In the genomic region with DNA sequence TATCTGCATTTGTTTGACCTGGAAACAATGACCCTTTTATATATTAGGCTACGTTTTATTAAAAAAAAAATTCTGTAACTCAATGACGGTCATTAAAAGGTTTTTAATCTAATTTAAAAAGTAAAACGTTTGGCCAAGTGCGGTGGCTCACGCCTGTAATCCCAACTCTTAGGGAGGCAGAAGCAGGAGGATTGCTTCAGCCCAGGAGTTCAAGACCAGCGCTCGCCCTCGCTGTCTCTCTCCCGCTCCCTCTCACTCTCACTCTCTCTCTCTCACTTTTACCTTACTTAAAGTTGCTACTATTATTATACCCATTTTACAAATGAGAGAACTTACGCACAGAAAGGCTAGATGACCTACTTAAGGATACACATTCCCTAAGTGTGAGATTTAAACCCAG, we compare ENCODE assay signal across 8 cellular contexts. TPM values are rescaled to one million over a fixed set of nuclear protein-coding genes. Genes with fewer than 3 reads are reported as not detected.
DNase-seq lines count a peak whose midpoint lies in the region; ATAC-seq and TF ChIP-seq lines count a peak whose summit lies in the region.

No MANE protein-coding gene starts in this region.

- H3K27ac ChIP-seq in left lung (peak overlapping the region; percentile 82 to 91), testis (peak overlapping the region; percentile 84 to 89)

- no peak for ATAC-seq in activated naive CD8-positive, alpha-beta T cell treated with anti-CD3 and anti-CD28 coated beads, Interleukin-2, amount 10 ng/mL, durations not matched to agents 7 days and 5 days (ENCODE audit: low read depth)
- no peak for ATAC-seq in left lung
- no peak for ATAC-seq in HG03045 (IDR thresholded peaks at IDR 0.05; ENCODE audit: unreplicated experiment)
- no peak for ATAC-seq in HG03442 (IDR thresholded peaks at IDR 0.05; ENCODE audit: unreplicated experiment)

- 36 to 41% methylated on average over 10 of the region's 10 CpGs for WGBS in testis, 2 donors

- H3K27me3 Mint-ChIP-seq in activated CD4-positive, alpha-beta T cell treated with anti-CD3 and anti-CD28 coated beads, Interleukin-2, amount 10 ng/mL, durations not matched to agents 7 days and 5 days: no peaks in the 10 kb centered on the region
- H3K27me3 Mint-ChIP-seq in activated naive CD8-positive, alpha-beta T cell treated with anti-CD3 and anti-CD28 coated beads, Interleukin-2, amount 10 ng/mL, durations not matched to agents 7 days and 5 days: no peaks in the 10 kb centered on the region

- peaks cover 7 to 25% of the 10 kb centered on the region in 2 donors for H3K4me1 ChIP-seq in left lung
- peaks cover 8% of the 10 kb centered on the region for H3K4me1 ChIP-seq in testis

- H3K4me3 ChIP-seq in left lung: peak overlapping the region; percentile 69 to 78
- H3K4me3 ChIP-seq in testis: peak overlapping the region; percentile 75 to 88

- TF ChIP-seq POLR2A in testis (IDR thresholded peaks at IDR 0.05): no peak

- peak overlapping the region; percentile 90 for H3K4me3 Mint-ChIP-seq in activated CD4-positive, alpha-beta T cell treated with anti-CD3 and anti-CD28 coated beads, Interleukin-2, amount 10 ng/mL, durations not matched to agents 7 days and 5 days
- H3K4me3 Mint-ChIP-seq in activated naive CD8-positive, alpha-beta T cell treated with anti-CD3 and anti-CD28 coated beads, Interleukin-2, amount 10 ng/mL, durations not matched to agents 7 days and 5 days: peak overlapping the region; percentile 99

- no peaks in the 10 kb centered on the region for H3K27me3 ChIP-seq in left lung
- no peaks in the 10 kb centered on the region for H3K27me3 ChIP-seq in testis

- H3K36me3 Mint-ChIP-seq in activated CD4-positive, alpha-beta T cell treated with anti-CD3 and anti-CD28 coated beads, Interleukin-2, amount 10 ng/mL, durations not matched to agents 7 days and 5 days (ENCODE audit: low read depth): peaks cover 14% of the 10 kb centered on the region
- H3K36me3 Mint-ChIP-seq in activated naive CD8-positive, alpha-beta T cell treated with anti-CD3 and anti-CD28 coated beads, Interleukin-2, amount 10 ng/mL, durations not matched to agents 7 days and 5 days: peaks cover 6% of the 10 kb centered on the region

- H3K4me1 Mint-ChIP-seq in activated CD4-positive, alpha-beta T cell treated with anti-CD3 and anti-CD28 coated beads, Interleukin-2, amount 10 ng/mL, durations not matched to agents 7 days and 5 days: peaks cover 42% of the 10 kb centered on the region
- peaks cover 27% of the 10 kb centered on the region for H3K4me1 Mint-ChIP-seq in activated naive CD8-positive, alpha-beta T cell treated with anti-CD3 and anti-CD28 coated beads, Interleukin-2, amount 10 ng/mL, durations not matched to agents 7 days and 5 days

- intact Hi-C loops in left lung (cut with DNase I) (no loop called here), testis (cut with DNase I; ENCODE audit: low total_unique reads) (no loop called here)

- CTCF ChIA-PET in activated CD4-positive, alpha-beta T cell treated with anti-CD3 and anti-CD28 coated beads, Interleukin-2, amount 10 ng/mL, durations not matched to agents 7 days and 5 days (lab: Charles Lee): interaction anchor here (1.0 to 2.7 kb wide), 2 partner anchors 11 to 71 kb away, joined by 3 to 23 read pairs; no protein-coding TSS in a partner anchor

- TF ChIP-seq CTCF in left lung (IDR thresholded peaks at IDR 0.05): no peak
- TF ChIP-seq CTCF in testis (IDR thresholded peaks at IDR 0.05): no peak
- no peak for TF ChIP-seq CTCF in GM20000 (IDR thresholded peaks at IDR 0.05; ENCODE audit: extremely low read depth, missing control alignments)

- DNase-seq in activated CD4-positive, alpha-beta T cell treated with anti-CD3 and anti-CD28 coated beads, Interleukin-2, amount 10 ng/mL, durations not matched to agents 7 days and 5 days: no peak
- DNase-seq in activated CD4-positive, alpha-beta T cell treated with anti-CD3 and anti-CD28 coated beads for 4 hours: no peak
- DNase-seq in activated naive CD8-positive, alpha-beta T cell treated with anti-CD3 and anti-CD28 coated beads, Interleukin-2, amount 10 ng/mL, durations not matched to agents 7 days and 5 days: no peak
- no peak for DNase-seq in left lung
- no peak for DNase-seq in testis
- DNase-seq in GM20000 (ENCODE audit: low spot score): no peak

- no peaks in the 10 kb centered on the region for H3K9me3 Mint-ChIP-seq in activated CD4-positive, alpha-beta T cell treated with anti-CD3 and anti-CD28 coated beads, Interleukin-2, amount 10 ng/mL, durations not matched to agents 7 days and 5 days
- H3K9me3 Mint-ChIP-seq in activated naive CD8-positive, alpha-beta T cell treated with anti-CD3 and anti-CD28 coated beads, Interleukin-2, amount 10 ng/mL, durations not matched to agents 7 days and 5 days: no peaks in the 10 kb centered on the region

- H3K9me3 ChIP-seq in left lung: no peaks in the 10 kb centered on the region
- H3K9me3 ChIP-seq in testis: no peaks in the 10 kb centered on the region

- H3K36me3 ChIP-seq in left lung: peaks cover 0 to 7% of the 10 kb centered on the region in 2 donors
- no peaks in the 10 kb centered on the region for H3K36me3 ChIP-seq in testis (ENCODE audit: low read depth, missing control alignments)

- POLR2A ChIA-PET in activated CD4-positive, alpha-beta T cell treated with anti-CD3 and anti-CD28 coated beads, Interleukin-2, amount 10 ng/mL, durations not matched to agents 7 days and 5 days (lab: Charles Lee): no interaction called here
- POLR2A ChIA-PET in activated naive CD8-positive, alpha-beta T cell treated with anti-CD3 and anti-CD28 coated beads, Interleukin-2, amount 10 ng/mL, durations not matched to agents 7 days and 5 days (lab: Charles Lee): interaction anchor here (1.3 to 2.5 kb wide), 2 partner anchors 157 to 436 kb away, joined by 5 to 16 read pairs; a partner anchor contains a TSS

- H3K27ac Mint-ChIP-seq in activated CD4-positive, alpha-beta T cell treated with anti-CD3 and anti-CD28 coated beads, Interleukin-2, amount 10 ng/mL, durations not matched to agents 7 days and 5 days: peak overlapping the region; percentile 46
- H3K27ac Mint-ChIP-seq in activated naive CD8-positive, alpha-beta T cell treated with anti-CD3 and anti-CD28 coated beads, Interleukin-2, amount 10 ng/mL, durations not matched to agents 7 days and 5 days: peak overlapping the region; percentile 91

RNA-seq across cellular contexts. Expression of a gene that starts 0.8 kb away (rescaled TPM):
- 10 to 100 TPM; 13.2 to 14.3 TPM for total RNA-seq in activated CD4-positive, alpha-beta T cell treated with anti-CD3 and anti-CD28 coated beads, Interleukin-2, amount 10 ng/mL, durations not matched to agents 7 days and 5 days
- total RNA-seq in activated naive CD8-positive, alpha-beta T cell treated with anti-CD3 and anti-CD28 coated beads, Interleukin-2, amount 10 ng/mL, durations not matched to agents 7 days and 5 days: 10 to 100 TPM; 12.8 to 14.5 TPM
- 10 to 100 TPM; 14.9 to 17.4 TPM for total RNA-seq in left lung
- 10 to 100 TPM; 21.3 to 22.6 TPM for total RNA-seq in testis
- polyA plus RNA-seq in testis (ENCODE audit: insufficient read depth, low read depth, low replicate concordance): 9.8 TPM
